25 cellular contexts compared by ENCODE assay signal in the genomic region with DNA sequence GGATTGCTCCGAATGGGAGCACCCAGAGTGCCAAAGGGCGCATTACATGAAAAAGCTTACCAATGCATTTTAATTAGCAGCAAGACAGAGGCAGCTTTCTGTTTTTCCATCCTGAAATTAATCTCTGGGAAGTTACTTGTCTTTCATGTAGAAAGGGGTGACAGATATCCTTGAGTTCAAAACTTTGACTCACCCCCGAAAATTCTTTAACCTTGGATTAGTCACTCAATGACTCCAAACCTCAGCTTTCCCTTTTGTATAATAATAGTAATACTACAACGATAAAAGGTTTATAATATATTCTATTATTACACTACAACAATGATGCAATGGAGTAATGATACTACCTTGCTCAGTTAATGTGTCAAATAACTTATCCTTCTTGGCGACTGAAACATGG.
DNase-seq lines count a peak whose midpoint lies in the region; ATAC-seq, FAIRE-seq and TF ChIP-seq lines count a peak whose summit lies in the region.
"Had no signal": no experiment of that assay in that cellular context is flagged by ENCODE, and none has a peak within 500 bp of the region (broad histone marks: within the 10 kb centered on the region; RNA-seq: fewer than 3 reads in every experiment).

No MANE protein-coding gene starts in this region.

- H4K20me1 ChIP-seq in HepG2 (ENCODE audit: insufficient read depth, low read length): no peaks in the 10 kb centered on the region
- H4K20me1 ChIP-seq: BLaER1 had no signal

- peak; percentile 53 for DNase-seq in ELR (ENCODE audit: low read depth)
- peak; percentile 3 for DNase-seq in M059J (ENCODE audit: low read depth)
- peak; percentile 23 for DNase-seq in amniotic epithelial cell (ENCODE audit: low read depth)
- DNase-seq in foreskin keratinocyte: peak; percentile 40 to 68
- DNase-seq in NCI-H1417 (lab: John Stamatoyannopoulos, UW): no peak
- no peak for DNase-seq in HepG2 (ENCODE audit: low spot score)
- no peak for DNase-seq in ovary
- DNase-seq: CD4-positive, CD25-positive, alpha-beta regulatory T cell; GF-D8; Kasumi-1; MV-4-11; NCI-H1105; NCI-H146; NCI-H1930; NCI-H526 treated with DMSO at 0.1 percent for 48 hours; SK-N-SH; SW 1271 had no signal

- no peak overlapping the region for H2AFZ ChIP-seq in HepG2 (ENCODE audit: low read length)

- POLR2A ChIA-PET in HepG2 (lab: Yijun Ruan, JAX): no interaction called here

- H3K9ac ChIP-seq in HepG2 (ENCODE audit: insufficient read depth, low read depth, low read length): no peak overlapping the region
- H3K9ac ChIP-seq: BLaER1, SK-N-SH had no signal

- CTCF ChIA-PET in HepG2 (lab: Yijun Ruan, JAX; ENCODE audit: low intra/inter-chr PET ratio, low total read pairs): no interaction called here

- H3K36me3 ChIP-seq in HepG2 (replicated peaks in 1 of 2; ENCODE audit: control insufficient read depth in 1 of 2, insufficient read depth in 2 of 2, low read length in 2 of 2) (no peaks in the 10 kb centered on the region), ovary (no peaks in the 10 kb centered on the region)
- H3K36me3 ChIP-seq: BLaER1 had no signal

- no peak for FAIRE-seq in HepG2 (lab: Jason Lieb, UNC)
- FAIRE-seq: A204.1, D721Med, GM12891, GM19239 had no signal

- H3K27ac ChIP-seq in foreskin keratinocyte (no peak overlapping the region), HepG2 (ENCODE audit: extremely low read length, insufficient read depth, low read length) (no peak overlapping the region), ovary (no peak overlapping the region)
- H3K27ac ChIP-seq: BLaER1 had no signal

- H3K9me3 ChIP-seq in HepG2 (ENCODE audit: low read length): no peaks in the 10 kb centered on the region
- no peaks in the 10 kb centered on the region for H3K9me3 ChIP-seq in ovary
- H3K9me3 ChIP-seq: BLaER1, SK-N-SH had no signal

- no peak for TF ChIP-seq POLR2A in HepG2 (IDR thresholded peaks at IDR 0.05; ENCODE audit: insufficient read depth in 1 of 2, low read depth in 2 of 2, low read length in 2 of 2)
- TF ChIP-seq POLR2A in ovary (IDR thresholded peaks at IDR 0.05): no peak

- no peak for TF ChIP-seq CTCF in foreskin keratinocyte (conservative IDR thresholded peaks at IDR 0.05)
- no peak for TF ChIP-seq CTCF in HepG2 (CRISPR knock-in tag; IDR thresholded peaks at IDR 0.05)
- no peak for TF ChIP-seq CTCF in ovary (IDR thresholded peaks at IDR 0.05)

- intact Hi-C loops in HepG2 (cut with micrococcal nuclease; ENCODE audit: unreplicated experiment) (no loop called here), ovary (cut with DNase I) (no loop called here)

- no peak overlapping the region for H3K4me3 ChIP-seq in HepG2 (replicated peaks in 1 of 3; ENCODE audit: insufficient read depth in 1 of 3, low read depth in 2 of 3, low read length in 3 of 3)
- no peak overlapping the region for H3K4me3 ChIP-seq in ovary
- H3K4me3 ChIP-seq: BLaER1 had no signal

- 24% methylated on average over 5 of the region's 5 CpGs for WGBS in HepG2 (ENCODE audit: low lambda C conversion rate)
- WGBS in ovary, 3 donors: 93 to 95% (median 94%) methylated on average over 5 of the region's 5 CpGs

- H3K79me2 ChIP-seq in HepG2 (ENCODE audit: insufficient read depth, low read length): no peaks in the 10 kb centered on the region

- peak; percentile 94 for ATAC-seq in foreskin keratinocyte
- ATAC-seq in GM19035 (IDR thresholded peaks at IDR 0.05; ENCODE audit: unreplicated experiment): no peak
- no peak for ATAC-seq in HepG2
- ATAC-seq: HCT116, Panc1 had no signal

- no peak for TF ChIP-seq RAD21 in HepG2 (CRISPR knock-in tag; IDR thresholded peaks at IDR 0.05)

- BruUV-seq in HepG2 (replicated peaks; lab: Mats Ljungman, UMichigan): no TSS peak

- in situ Hi-C loops in HepG2 (cut with HindIII; ENCODE audit: extremely low pct_ligation_motif_present, low pct_unique_long_range_greater_than_20kb): no loop called here

- no peak for TF ChIP-seq EP300 in HepG2 (IDR thresholded peaks at IDR 0.05; ENCODE audit: low read depth in 2 of 2, low read length in 2 of 2)
- no peak for TF ChIP-seq EP300 in HepG2 (CRISPR knock-in tag; IDR thresholded peaks at IDR 0.05; ENCODE audit: borderline replicate concordance)
- no peak for TF ChIP-seq EP300 in ovary (IDR thresholded peaks at IDR 0.05)

- H3K27me3 ChIP-seq in foreskin keratinocyte: peaks cover 48% of the 10 kb centered on the region
- no peaks in the 10 kb centered on the region for H3K27me3 ChIP-seq in HepG2 (ENCODE audit: control insufficient read depth in 1 of 2, insufficient read depth in 2 of 2, low read length in 2 of 2)
- H3K27me3 ChIP-seq in ovary: no peaks in the 10 kb centered on the region
- H3K27me3 ChIP-seq: BLaER1 had no signal

- no peak overlapping the region for H3K4me2 ChIP-seq in HepG2 (ENCODE audit: low read depth, low read length)
- H3K4me2 ChIP-seq: BLaER1, SK-N-SH had no signal

- H3K4me1 ChIP-seq in foreskin keratinocyte: peaks cover 6% of the 10 kb centered on the region
- no peaks in the 10 kb centered on the region for H3K4me1 ChIP-seq in HepG2 (ENCODE audit: insufficient read depth, low read length)
- no peaks in the 10 kb centered on the region for H3K4me1 ChIP-seq in ovary (ENCODE audit: insufficient read depth)
- H3K4me1 ChIP-seq: BLaER1 had no signal

TF ChIP-seq in HepG2, 621 proteins besides CTCF, POLR2A, EP300 and RAD21:
- TF ChIP-seq REXO4 (CRISPR knock-in tag; IDR thresholded peaks at IDR 0.05; ENCODE audit: borderline replicate concordance) (no peak), ZNF256 (CRISPR knock-in tag; conservative IDR thresholded peaks at IDR 0.05) (no peak), ZNF251 (CRISPR knock-in tag; IDR thresholded peaks at IDR 0.05) (no peak), ZBTB3 (CRISPR knock-in tag; IDR thresholded peaks at IDR 0.05; ENCODE audit: borderline replicate concordance, low read depth) (no peak), FOXO4 (CRISPR knock-in tag; conservative IDR thresholded peaks at IDR 0.05) (no peak), ZNF709 (CRISPR knock-in tag; IDR thresholded peaks at IDR 0.05) (no peak), ZBTB21 (CRISPR knock-in tag; IDR thresholded peaks at IDR 0.05) (no peak), SUZ12 (IDR thresholded peaks at IDR 0.05; ENCODE audit: low read depth, low read length) (no peak), HMGA1 (CRISPR knock-in tag; conservative IDR thresholded peaks at IDR 0.05) (no peak), SSRP1 (CRISPR knock-in tag; IDR thresholded peaks at IDR 0.05) (no peak), E2F5 (CRISPR knock-in tag; conservative IDR thresholded peaks at IDR 0.05) (no peak), EZH2 (conservative IDR thresholded peaks at IDR 0.05; ENCODE audit: low read depth, low read length) (no peak), SMARCC2 (IDR thresholded peaks at IDR 0.05) (no peak), HOXA5 (CRISPR knock-in tag; IDR thresholded peaks at IDR 0.05) (no peak), ZNF350 (CRISPR knock-in tag; IDR thresholded peaks at IDR 0.05; ENCODE audit: borderline replicate concordance, low read depth) (no peak), TAF1 (CRISPR knock-in tag; IDR thresholded peaks at IDR 0.05) (no peak), ZNF343 (CRISPR knock-in tag; IDR thresholded peaks at IDR 0.05) (no peak), MIXL1 (CRISPR knock-in tag; IDR thresholded peaks at IDR 0.05) (no peak)
- TF ChIP-seq, protein P1, sequence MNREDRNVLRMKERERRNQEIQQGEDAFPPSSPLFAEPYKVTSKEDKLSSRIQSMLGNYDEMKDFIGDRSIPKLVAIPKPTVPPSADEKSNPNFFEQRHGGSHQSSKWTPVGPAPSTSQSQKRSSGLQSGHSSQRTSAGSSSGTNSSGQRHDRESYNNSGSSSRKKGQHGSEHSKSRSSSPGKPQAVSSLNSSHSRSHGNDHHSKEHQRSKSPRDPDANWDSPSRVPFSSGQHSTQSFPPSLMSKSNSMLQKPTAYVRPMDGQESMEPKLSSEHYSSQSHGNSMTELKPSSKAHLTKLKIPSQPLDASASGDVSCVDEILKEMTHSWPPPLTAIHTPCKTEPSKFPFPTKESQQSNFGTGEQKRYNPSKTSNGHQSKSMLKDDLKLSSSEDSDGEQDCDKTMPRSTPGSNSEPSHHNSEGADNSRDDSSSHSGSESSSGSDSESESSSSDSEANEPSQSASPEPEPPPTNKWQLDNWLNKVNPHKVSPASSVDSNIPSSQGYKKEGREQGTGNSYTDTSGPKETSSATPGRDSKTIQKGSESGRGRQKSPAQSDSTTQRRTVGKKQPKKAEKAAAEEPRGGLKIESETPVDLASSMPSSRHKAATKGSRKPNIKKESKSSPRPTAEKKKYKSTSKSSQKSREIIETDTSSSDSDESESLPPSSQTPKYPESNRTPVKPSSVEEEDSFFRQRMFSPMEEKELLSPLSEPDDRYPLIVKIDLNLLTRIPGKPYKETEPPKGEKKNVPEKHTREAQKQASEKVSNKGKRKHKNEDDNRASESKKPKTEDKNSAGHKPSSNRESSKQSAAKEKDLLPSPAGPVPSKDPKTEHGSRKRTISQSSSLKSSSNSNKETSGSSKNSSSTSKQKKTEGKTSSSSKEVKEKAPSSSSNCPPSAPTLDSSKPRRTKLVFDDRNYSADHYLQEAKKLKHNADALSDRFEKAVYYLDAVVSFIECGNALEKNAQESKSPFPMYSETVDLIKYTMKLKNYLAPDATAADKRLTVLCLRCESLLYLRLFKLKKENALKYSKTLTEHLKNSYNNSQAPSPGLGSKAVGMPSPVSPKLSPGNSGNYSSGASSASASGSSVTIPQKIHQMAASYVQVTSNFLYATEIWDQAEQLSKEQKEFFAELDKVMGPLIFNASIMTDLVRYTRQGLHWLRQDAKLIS (CRISPR knock-in tag; IDR thresholded peaks at IDR 0.05): no peak

Comparison
In these comparisons a context has a peak if more than half of its experiments do, and no peak if none do; other contexts are left out.
1. DNase-seq: peak in ELR (single experiment), M059J (single experiment), amniotic epithelial cell (single experiment) and foreskin keratinocyte (2 of 2); none in NCI-H1417 (0 of 3), HepG2 (single experiment) and ovary (0 of 5).